ENCODE assay signal across 9 cellular contexts in the genomic region with DNA sequence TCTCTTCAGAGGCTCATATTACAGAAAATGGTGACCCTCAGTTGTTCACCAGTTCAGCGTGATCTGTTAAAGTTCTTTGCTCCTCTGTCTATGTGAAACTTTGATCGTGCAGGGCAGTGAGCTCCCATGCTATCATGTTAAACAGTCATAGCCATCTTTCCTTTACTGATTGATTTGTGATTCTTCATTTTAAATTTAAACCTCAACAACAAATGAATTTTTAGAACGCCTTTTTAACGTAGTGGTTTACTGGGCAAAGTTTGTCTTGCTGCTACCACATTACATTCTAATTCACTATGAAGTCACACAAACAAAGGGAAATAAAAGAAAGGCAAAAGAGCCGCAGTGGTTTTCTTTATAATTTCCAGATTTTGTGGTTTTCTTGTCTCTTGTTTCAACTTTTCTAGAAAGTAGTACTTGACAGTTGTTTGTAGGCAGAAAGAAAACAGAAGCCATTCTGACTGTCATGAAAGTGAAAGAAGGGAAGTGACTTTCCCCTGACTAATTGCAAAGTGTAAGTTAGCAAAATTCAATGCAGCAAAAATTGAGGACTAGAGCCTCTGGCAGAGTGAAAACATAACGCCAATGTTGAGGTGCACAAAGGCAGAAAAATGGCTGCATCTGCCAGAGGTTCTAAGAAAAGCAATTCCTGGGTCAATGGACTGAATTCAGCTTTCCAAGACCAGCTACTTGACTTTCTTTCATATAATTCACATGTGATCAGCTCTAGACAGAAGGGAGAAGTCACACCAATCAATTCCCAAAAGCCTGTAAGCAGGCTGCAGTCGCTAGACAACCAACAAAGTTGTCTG. TPM values are rescaled to one million over a fixed set of nuclear protein-coding genes. Genes with fewer than 3 reads are reported as not detected.
A peak's percentile ranks its signal among the peaks of the same experiment; 100 is the strongest.
DNase-seq lines count a peak whose midpoint lies in the region; ATAC-seq, FAIRE-seq and TF ChIP-seq lines count a peak whose summit lies in the region.
"Had no signal": no experiment of that assay in that cellular context is flagged by ENCODE, and none has a peak within 500 bp of the region (broad histone marks: within the 10 kb centered on the region; RNA-seq: fewer than 3 reads in every experiment).

No MANE protein-coding gene starts in this region.

- no peaks in the 10 kb centered on the region for H3K36me3 Mint-ChIP-seq in osteocyte (ENCODE audit: unreplicated experiment)

- H3K4me3 ChIP-seq in fibroblast of the aortic adventitia (ENCODE audit: low read depth, low read length): no peak overlapping the region

- no peak for TF ChIP-seq CTCF in fibroblast of the aortic adventitia (IDR thresholded peaks at IDR 0.05; ENCODE audit: insufficient read depth, low read length)
- no peak for TF ChIP-seq CTCF in osteocyte (IDR thresholded peaks at IDR 0.05)

- FAIRE-seq in GM12892 (lab: Jason Lieb, UNC): peak; percentile 90

- no peak overlapping the region for H3K27ac Mint-ChIP-seq in osteocyte (ENCODE audit: unreplicated experiment)

- TF ChIP-seq POLR2A in GM12892 (IDR thresholded peaks at IDR 0.05; ENCODE audit: low read depth, low read length): no peak

- H3K9me3 Mint-ChIP-seq in osteocyte (ENCODE audit: unreplicated experiment): no peaks in the 10 kb centered on the region

- peaks cover 44% of the 10 kb centered on the region for H3K27me3 Mint-ChIP-seq in osteocyte (ENCODE audit: unreplicated experiment)

- no peaks in the 10 kb centered on the region for H3K4me1 Mint-ChIP-seq in osteocyte (ENCODE audit: unreplicated experiment)

- no peak for DNase-seq in GM12892 (ENCODE audit: insufficient read length)
- peak; percentile 26 for DNase-seq in fibroblast of the aortic adventitia (ENCODE audit: low read depth)
- no peak for DNase-seq in osteocyte (ENCODE audit: extremely low spot score, unreplicated experiment)
- DNase-seq in DMS79 treated with DMSO at 0.1 percent for 48 hours (lab: John Stamatoyannopoulos, UW): no peak
- no peak for DNase-seq in activated CD4-positive, CD25-positive, alpha-beta regulatory T cell (lab: John Stamatoyannopoulos, UW)
- DNase-seq in DMS153 (lab: John Stamatoyannopoulos, UW): no peak

- no peak overlapping the region for H3K4me3 Mint-ChIP-seq in osteocyte (ENCODE audit: unreplicated experiment)

- peak; percentile 87 for ATAC-seq in GM21423 (IDR thresholded peaks at IDR 0.05; ENCODE audit: unreplicated experiment)
- peak; percentile 89 for ATAC-seq in HG03469 (IDR thresholded peaks at IDR 0.05; ENCODE audit: unreplicated experiment)

RNA-seq across cellular contexts. Expression of gene IFNA6, which starts 7.0 kb away (rescaled TPM):
- not detected for polyA plus RNA-seq in GM12892 (2012; ENCODE audit: missing spikeins)
- not detected in 2 replicates for total RNA-seq in fibroblast of the aortic adventitia (ENCODE audit: low replicate concordance)
- total RNA-seq in osteocyte: not detected in 2 replicates
- polyA plus RNA-seq: adipose tissue had no signal

RNA-seq across cellular contexts. Expression of gene IFNA13, which starts 10.2 kb away (rescaled TPM):
- not detected for polyA plus RNA-seq in GM12892 (2012; ENCODE audit: missing spikeins)
- total RNA-seq in fibroblast of the aortic adventitia (ENCODE audit: low replicate concordance) (not detected in 2 replicates), osteocyte (not detected in 2 replicates)
- polyA plus RNA-seq: adipose tissue had no signal

RNA-seq across cellular contexts. Expression of gene KLHL9, which starts 22.5 kb away (rescaled TPM):
- 11.7 TPM for polyA plus RNA-seq in GM12892 (2012; ENCODE audit: missing spikeins)
- 39.0 and 48.4 TPM in 2 replicates for total RNA-seq in fibroblast of the aortic adventitia (ENCODE audit: low replicate concordance)
- 33.6 and 35.2 TPM in 2 replicates for total RNA-seq in osteocyte

RNA-seq across cellular contexts. Expression of gene IFNA2, which starts 27.5 kb away (rescaled TPM):
- 0.23 TPM for polyA plus RNA-seq in GM12892 (2012; ENCODE audit: missing spikeins)
- total RNA-seq in fibroblast of the aortic adventitia (ENCODE audit: low replicate concordance): not detected in 2 replicates
- total RNA-seq in osteocyte: not detected in 2 replicates

RNA-seq across cellular contexts. Expression of gene IFNA8, which starts 51.2 kb away (rescaled TPM):
- polyA plus RNA-seq in GM12892 (2012; ENCODE audit: missing spikeins): not detected
- total RNA-seq in fibroblast of the aortic adventitia (ENCODE audit: low replicate concordance) (not detected in 2 replicates), osteocyte (not detected in 2 replicates)
- polyA plus RNA-seq: adipose tissue had no signal
